In the genomic region with DNA sequence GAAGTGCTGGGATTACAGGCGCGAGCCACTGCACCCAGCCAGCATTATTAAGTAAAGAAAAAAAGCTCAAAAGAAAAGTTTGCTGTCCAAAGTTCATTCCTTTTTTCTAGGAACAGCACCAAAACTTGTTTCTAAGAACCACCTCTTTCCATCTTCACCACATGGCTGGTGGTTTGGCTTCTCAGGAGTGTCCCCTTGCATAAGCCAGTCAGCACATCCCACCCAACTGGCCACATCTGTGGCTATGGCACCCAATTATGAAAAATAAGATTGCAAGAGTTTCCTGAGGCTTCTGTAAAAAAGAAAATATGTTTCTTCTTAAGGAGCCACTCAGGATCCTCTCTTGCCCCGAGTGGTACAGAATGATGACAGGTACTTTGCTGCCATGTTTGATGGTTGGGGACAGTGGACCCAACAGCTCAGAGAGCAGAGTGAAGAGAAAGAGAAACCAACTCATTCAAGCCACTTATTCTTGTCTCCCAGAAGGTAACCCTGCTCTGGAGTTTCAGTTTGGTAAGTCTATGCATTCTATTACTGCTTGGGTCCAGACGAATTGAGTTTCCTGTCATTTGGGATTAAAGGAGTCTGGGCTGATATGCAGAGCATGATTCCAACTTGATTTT, we compare ENCODE assay signal across 25 cellular contexts.
"Had no signal": no experiment of that assay in that cellular context is flagged by ENCODE, and none has a peak within 500 bp of the region (broad histone marks: within the 10 kb centered on the region; RNA-seq: fewer than 3 reads in every experiment).

No MANE protein-coding gene starts in this region.

- H3K79me2 ChIP-seq: hepatocyte, parathyroid adenoma had no signal

- H3K27me3 ChIP-seq: dorsolateral prefrontal cortex, gastrocnemius medialis, heart left ventricle, hepatocyte, right atrium auricular region, tibial nerve, upper lobe of left lung had no signal

- H2AFZ ChIP-seq: hepatocyte, parathyroid adenoma had no signal

- H3K9me3 Mint-ChIP-seq: natural killer cell had no signal

- H3K36me3 Mint-ChIP-seq: memory B cell, natural killer cell had no signal

- H3K9ac ChIP-seq: parathyroid adenoma had no signal

- DNase-seq: dorsolateral prefrontal cortex; effector CD4-positive, alpha-beta T cell; foreskin fibroblast; gastrocnemius medialis; heart left ventricle; kidney; natural killer cell; stimulated activated CD4-positive, alpha-beta T cell treated with anti-CD3 and anti-CD28 coated beads, Interleukin-12 subunit alpha, Interleukin-12 subunit beta, amount 100 ng/mL, for 4 hours; stimulated activated CD4-positive, alpha-beta T cell treated with anti-CD3 and anti-CD28 coated beads, Interleukin-1b, Interleukin-23, amount 100 ng/mL, for 48 hours; stimulated activated CD4-positive, alpha-beta T cell treated with anti-CD3 and anti-CD28 coated beads, Interleukin-4, amount 100 ng/mL, for 1 hour; stimulated activated CD8-positive, alpha-beta memory T cell treated with anti-CD3 and anti-CD28 coated beads, Interleukin-4, amount 100 ng/mL, for 48 hours; stimulated activated naive CD4-positive, alpha-beta T cell treated with Interleukin-2 at 50 U/mL for 16 hours; upper lobe of left lung had no signal

- H3K27me3 Mint-ChIP-seq: progenitor cell of endocrine pancreas had no signal

- ATAC-seq: gastrocnemius medialis, heart left ventricle, left lobe of liver, sciatic nerve had no signal

- H3K9me3 ChIP-seq: gastrocnemius medialis, right atrium auricular region, thoracic aorta had no signal

- H3K27ac Mint-ChIP-seq: memory B cell, natural killer cell, progenitor cell of endocrine pancreas had no signal

- H3K27ac ChIP-seq: dorsolateral prefrontal cortex, gastrocnemius medialis, heart left ventricle, hepatocyte, parathyroid adenoma, right atrium auricular region, thoracic aorta, tibial nerve, upper lobe of left lung had no signal

- H3K4me1 Mint-ChIP-seq: memory B cell, neural crest cell had no signal

- H3K4me3 Mint-ChIP-seq: memory B cell, natural killer cell, neural crest cell had no signal

- H3K36me3 ChIP-seq: gastrocnemius medialis, heart left ventricle, right atrium auricular region, thoracic aorta, tibial nerve, upper lobe of left lung had no signal

- H3K4me2 ChIP-seq: hepatocyte, smooth muscle cell had no signal

- H3K4me3 ChIP-seq: dorsolateral prefrontal cortex, gastrocnemius medialis, heart left ventricle, hepatocyte, lung, right atrium auricular region, smooth muscle cell, thoracic aorta, tibial nerve, upper lobe of left lung had no signal

- H3K4me1 ChIP-seq: gastrocnemius medialis, heart left ventricle, parathyroid adenoma, right atrium auricular region, tibial nerve, upper lobe of left lung had no signal
